ENCODE assay signal across 22 cellular contexts in the genomic region with DNA sequence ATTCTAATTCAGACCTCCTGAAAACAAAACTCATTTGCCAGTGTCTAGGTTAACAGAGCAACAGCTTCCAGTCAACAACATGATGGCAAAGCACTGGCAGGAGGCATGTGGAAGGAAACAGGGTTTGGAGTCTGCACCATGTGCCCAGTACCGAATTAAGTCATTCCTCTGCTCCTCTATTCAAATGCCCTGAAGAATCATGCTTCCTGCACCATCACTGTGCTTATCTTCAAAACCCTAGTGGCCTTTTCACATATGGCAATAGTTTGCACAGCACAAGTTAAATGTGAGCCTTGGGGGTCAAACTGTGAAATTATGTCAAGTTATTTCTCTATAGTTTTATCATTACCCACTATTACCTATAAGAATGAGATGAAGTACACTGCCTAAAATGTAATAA.
DNase-seq lines count a peak whose midpoint lies in the region; ATAC-seq and TF ChIP-seq lines count a peak whose summit lies in the region.
"Had no signal": no experiment of that assay in that cellular context is flagged by ENCODE, and none has a peak within 500 bp of the region (broad histone marks: within the 10 kb centered on the region; RNA-seq: fewer than 3 reads in every experiment).

No MANE protein-coding gene starts in this region.

- no peaks in the 10 kb centered on the region for H3K27me3 ChIP-seq in osteoblast (ENCODE audit: insufficient read depth, low read length)
- H3K27me3 ChIP-seq: BLaER1 treated with 17β-estradiol and CSF1 and Interleukin-3, amounts not matched to agents 10 nM and 100 nM; left lung; neutrophil had no signal

- DNase-seq in GM12864 (ENCODE audit: low read depth), result no peak
- peak; percentile 15 for DNase-seq in RKO (ENCODE audit: low spot score)
- DNase-seq in erythroblast (lab: John Stamatoyannopoulos, UW), result peak; percentile 5 to 6
- DNase-seq in osteoblast (ENCODE audit: insufficient read length, low spot score, missing footprints), result no peak
- no peak for DNase-seq in kidney tubule cell (ENCODE audit: low spot score)
- DNase-seq: activated naive CD4-positive, alpha-beta T cell treated with anti-CD3 and anti-CD28 coated beads for 36 hours; activated T-cell treated with anti-CD3 and anti-CD28 coated beads, Interleukin-2, amount 50 U/mL, for 48 hours; caudate nucleus; head of caudate nucleus; left lung; mucosa of descending colon; NCI-H1092; NCI-H2081 treated with DMSO at 0.1 percent for 48 hours; NCI-H524; stimulated activated CD4-positive, alpha-beta T cell treated with anti-CD3 and anti-CD28 coated beads, Interleukin-4, amount 100 ng/mL, for 24 hours; trophoblast cell had no signal

- H3K4me2 ChIP-seq in osteoblast (ENCODE audit: insufficient read depth, low read length), result no peak overlapping the region
- H3K4me2 ChIP-seq: BLaER1 treated with 17β-estradiol and CSF1 and Interleukin-3, amounts not matched to agents 10 nM and 100 nM; KMS-11 had no signal

- H3K4me3 ChIP-seq in GM12864 (ENCODE audit: low read depth, low read length) (no peak overlapping the region), osteoblast (ENCODE audit: insufficient read depth, low read length) (no peak overlapping the region)
- H3K4me3 ChIP-seq: BLaER1 treated with 17β-estradiol and CSF1 and Interleukin-3, amounts not matched to agents 10 nM and 100 nM; left lung; mucosa of descending colon had no signal

- H3K79me2 ChIP-seq in osteoblast (ENCODE audit: insufficient read depth, low read length), result no peaks in the 10 kb centered on the region

- TF ChIP-seq CTCF in GM12864 (IDR thresholded peaks at IDR 0.05; ENCODE audit: low read depth, low read length, missing control alignments) (peak; percentile 19), osteoblast (IDR thresholded peaks at IDR 0.05; ENCODE audit: extremely low read depth, low read depth, low read length) (no peak)

- no peaks in the 10 kb centered on the region for H3K36me3 ChIP-seq in osteoblast (ENCODE audit: insufficient read depth, low read length)
- H3K36me3 ChIP-seq: BLaER1 treated with 17β-estradiol and CSF1 and Interleukin-3, amounts not matched to agents 10 nM and 100 nM; neutrophil had no signal

- H2AFZ ChIP-seq in osteoblast (ENCODE audit: low read length), result peak overlapping the region; percentile 52

- no peak for TF ChIP-seq POLR2A in erythroblast (IDR thresholded peaks at IDR 0.05; ENCODE audit: low read length)

- no peaks in the 10 kb centered on the region for H3K9me3 ChIP-seq in osteoblast (ENCODE audit: low read depth, low read length)
- H3K9me3 ChIP-seq: BLaER1 treated with 17β-estradiol and CSF1 and Interleukin-3, amounts not matched to agents 10 nM and 100 nM; left lung; mucosa of descending colon; neutrophil had no signal

- ATAC-seq in HG02885 (IDR thresholded peaks at IDR 0.05; ENCODE audit: poor library complexity, unreplicated experiment), result no peak
- ATAC-seq in GM18861 (IDR thresholded peaks at IDR 0.05; ENCODE audit: unreplicated experiment), result no peak
- ATAC-seq: left lung, mucosa of descending colon had no signal

- no peaks in the 10 kb centered on the region for H4K20me1 ChIP-seq in osteoblast (ENCODE audit: insufficient read depth, low read length)
- H4K20me1 ChIP-seq: BLaER1 treated with 17β-estradiol and CSF1 and Interleukin-3, amounts not matched to agents 10 nM and 100 nM had no signal

- H3K4me1 ChIP-seq in osteoblast (ENCODE audit: insufficient read depth, low read length), result peaks cover 2% of the 10 kb centered on the region
- H3K4me1 ChIP-seq: BLaER1 treated with 17β-estradiol and CSF1 and Interleukin-3, amounts not matched to agents 10 nM and 100 nM; left lung had no signal

- no peak overlapping the region for H3K27ac ChIP-seq in osteoblast (ENCODE audit: low read depth, low read length)
- H3K27ac ChIP-seq: BLaER1 treated with 17β-estradiol and CSF1 and Interleukin-3, amounts not matched to agents 10 nM and 100 nM; KMS-11; left lung; neutrophil; RWPE1 had no signal

Comparison
In these comparisons a context has a peak if more than half of its experiments do, and no peak if none do; other contexts are left out.
1. DNase-seq: peak in RKO (single experiment) and erythroblast (2 of 2); none in GM12864 (single experiment), osteoblast (single experiment) and kidney tubule cell (single experiment).